1 cellular context compared by ENCODE assay signal in genomic region chr16:30768583-30769181, GRCh38.
TF ChIP-seq lines count a peak whose summit lies in the region.

No MANE protein-coding gene starts in this region.

TF ChIP-seq in HepG2, 621 proteins besides CTCF, POLR2A, EP300 and RAD21:
- TF ChIP-seq ZNF749 (CRISPR knock-in tag; IDR thresholded peaks at IDR 0.05; ENCODE audit: borderline replicate concordance), result no peak
- TF ChIP-seq, protein P1, sequence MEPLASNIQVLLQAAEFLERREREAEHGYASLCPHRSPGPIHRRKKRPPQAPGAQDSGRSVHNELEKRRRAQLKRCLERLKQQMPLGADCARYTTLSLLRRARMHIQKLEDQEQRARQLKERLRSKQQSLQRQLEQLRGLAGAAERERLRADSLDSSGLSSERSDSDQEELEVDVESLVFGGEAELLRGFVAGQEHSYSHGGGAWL (CRISPR knock-in tag; IDR thresholded peaks at IDR 0.05), result 0 out of 2 replicates have a peak, but pooled peaks have one; percentile 17
- 0 out of 2 replicates have a peak, but pooled peaks have one; percentile 28 for TF ChIP-seq RBFOX2 (IDR thresholded peaks at IDR 0.05; ENCODE audit: low read depth, low read length)
- TF ChIP-seq FOXC1 (CRISPR knock-in tag; IDR thresholded peaks at IDR 0.05; ENCODE audit: borderline replicate concordance), result no peak
